In the genomic region with DNA sequence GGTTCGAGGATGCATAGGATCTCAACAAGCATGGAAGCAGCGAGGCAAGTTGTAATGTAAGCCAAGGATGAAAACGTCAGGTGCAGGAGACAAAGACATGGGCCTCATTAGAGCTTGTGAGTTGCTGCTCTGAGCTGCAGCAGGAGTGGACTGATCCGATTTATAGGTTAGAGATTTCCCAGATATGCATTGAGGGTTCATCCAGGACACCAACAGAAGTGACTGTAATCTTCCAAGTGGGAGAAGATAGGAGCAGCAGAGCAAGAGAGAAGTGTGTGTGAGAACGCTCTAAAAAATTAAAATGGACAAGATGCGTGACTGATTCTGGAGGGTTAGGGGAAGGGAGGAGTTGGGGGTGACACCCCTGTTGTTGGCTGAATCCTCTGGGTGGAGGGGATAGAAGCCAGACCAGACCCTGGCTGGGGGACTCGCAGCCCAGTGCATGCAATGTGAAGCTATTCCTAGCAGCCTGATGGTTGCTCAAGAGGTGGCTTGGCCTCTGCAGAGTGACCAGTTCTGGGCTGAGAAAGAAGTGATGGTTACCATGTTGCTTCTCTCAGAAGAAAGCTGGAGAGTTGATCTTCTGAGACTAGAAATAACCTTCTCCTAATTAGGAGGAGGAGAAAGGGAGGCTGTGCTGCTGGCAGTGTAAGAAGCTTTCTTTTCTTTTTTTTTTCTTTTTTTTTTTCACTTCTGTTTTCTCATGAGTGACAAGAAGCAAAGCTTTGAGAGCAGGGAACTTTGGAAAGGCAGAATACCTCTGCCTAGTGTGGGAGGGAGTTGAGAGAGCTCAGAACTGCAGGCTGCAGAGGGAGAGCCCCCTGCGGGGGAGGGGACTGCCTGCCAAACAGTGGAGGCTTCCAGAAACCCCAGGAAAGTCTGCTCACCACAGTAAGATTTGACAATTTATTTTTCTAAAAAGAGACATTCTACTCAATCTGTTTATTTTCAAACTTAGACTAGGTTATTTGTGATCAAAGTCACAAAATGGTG, we compare ENCODE assay signal across 10 cellular contexts.
DNase-seq lines count a peak whose midpoint lies in the region; ATAC-seq and TF ChIP-seq lines count a peak whose summit lies in the region.
"Had no signal": no experiment of that assay in that cellular context is flagged by ENCODE, and none has a peak within 500 bp of the region (broad histone marks: within the 10 kb centered on the region; RNA-seq: fewer than 3 reads in every experiment).

No MANE protein-coding gene starts in this region.

- H3K4me3 ChIP-seq in ovary: no peak overlapping the region

- H3K4me3 Mint-ChIP-seq in CD14-positive monocyte: no peak overlapping the region
- H3K4me3 Mint-ChIP-seq in activated T-helper 2 cell treated with anti-CD3 and anti-CD28 coated beads, Interferon-gamma antibody, Interleukin-2, Interleukin-4, amounts not matched to agents 10 μg/mL and 5 μg/mL and 100 μg/mL, durations not matched to agents 14 hours and 24 hours and 36 hours (ENCODE audit: low read depth): no peak overlapping the region

- no peak overlapping the region for H3K27ac ChIP-seq in ovary
- H3K27ac ChIP-seq: VCaP had no signal

- H3K4me1 ChIP-seq in ovary (ENCODE audit: insufficient read depth): no peaks in the 10 kb centered on the region

- TF ChIP-seq CTCF in CD14-positive monocyte (IDR thresholded peaks at IDR 0.05) (no peak), ovary (IDR thresholded peaks at IDR 0.05) (no peak)

- peaks cover 0 to 2% (median 2%) of the 10 kb centered on the region in 3 donors for H3K27me3 Mint-ChIP-seq in CD14-positive monocyte (ENCODE audit: low read depth in 3 of 3)
- H3K27me3 Mint-ChIP-seq in activated T-helper 2 cell treated with anti-CD3 and anti-CD28 coated beads, Interferon-gamma antibody, Interleukin-2, Interleukin-4, amounts not matched to agents 10 μg/mL and 5 μg/mL and 100 μg/mL, durations not matched to agents 14 hours and 24 hours and 36 hours (ENCODE audit: low read depth): peaks cover 4% of the 10 kb centered on the region

- TF ChIP-seq POLR2A in ovary (IDR thresholded peaks at IDR 0.05): no peak

- DNase-seq in CD14-positive monocyte (ENCODE audit: low spot score): no peak
- DNase-seq in globus pallidus (ENCODE audit: low spot score): peak; percentile 9
- no peak for DNase-seq in ovary
- no peak for DNase-seq in DMS153 treated with DMSO at 0.1 percent for 48 hours (lab: John Stamatoyannopoulos, UW; ENCODE audit: unreplicated experiment)
- no peak for DNase-seq in activated T-helper 2 cell treated with anti-CD3 and anti-CD28 coated beads, Interferon-gamma antibody, Interleukin-2, Interleukin-4, amounts not matched to agents 10 μg/mL and 5 μg/mL and 100 μg/mL, durations not matched to agents 14 hours and 24 hours and 36 hours (ENCODE audit: low spot score)
- no peak for DNase-seq in dermis blood vessel endothelial cell
- DNase-seq: effector CD4-positive, alpha-beta T cell had no signal

- no peaks in the 10 kb centered on the region for H3K27me3 ChIP-seq in ovary

- no peaks in the 10 kb centered on the region for H3K36me3 ChIP-seq in ovary

- no peak for TF ChIP-seq EP300 in ovary (IDR thresholded peaks at IDR 0.05)

- peaks cover 36% of the 10 kb centered on the region for H3K4me1 Mint-ChIP-seq in CD14-positive monocyte
- H3K4me1 Mint-ChIP-seq in activated T-helper 2 cell treated with anti-CD3 and anti-CD28 coated beads, Interferon-gamma antibody, Interleukin-2, Interleukin-4, amounts not matched to agents 10 μg/mL and 5 μg/mL and 100 μg/mL, durations not matched to agents 14 hours and 24 hours and 36 hours (ENCODE audit: low read depth): peaks cover 33% of the 10 kb centered on the region

- peaks cover 5 to 7% of the 10 kb centered on the region in 2 donors for H3K36me3 Mint-ChIP-seq in CD14-positive monocyte
- peaks cover 7% of the 10 kb centered on the region for H3K36me3 Mint-ChIP-seq in activated T-helper 2 cell treated with anti-CD3 and anti-CD28 coated beads, Interferon-gamma antibody, Interleukin-2, Interleukin-4, amounts not matched to agents 10 μg/mL and 5 μg/mL and 100 μg/mL, durations not matched to agents 14 hours and 24 hours and 36 hours (ENCODE audit: low read depth)

- peak overlapping the region in 6 of 7 donors; percentile 6 to 85 (median 70) for H3K27ac Mint-ChIP-seq in CD14-positive monocyte
- H3K27ac Mint-ChIP-seq in activated T-helper 2 cell treated with anti-CD3 and anti-CD28 coated beads, Interferon-gamma antibody, Interleukin-2, Interleukin-4, amounts not matched to agents 10 μg/mL and 5 μg/mL and 100 μg/mL, durations not matched to agents 14 hours and 24 hours and 36 hours: no peak overlapping the region

- no peaks in the 10 kb centered on the region for H3K9me3 ChIP-seq in ovary

- ATAC-seq in GM19351 (IDR thresholded peaks at IDR 0.05; ENCODE audit: unreplicated experiment): peak; percentile 79
- peak; percentile 68 for ATAC-seq in HG03565 (IDR thresholded peaks at IDR 0.05; ENCODE audit: unreplicated experiment)

- 74 to 81% (median 79%) methylated on average over 8 of the region's 8 CpGs for WGBS in ovary, 3 donors

- peaks cover 0 to 1% (median 0%) of the 10 kb centered on the region in 7 donors for H3K9me3 Mint-ChIP-seq in CD14-positive monocyte
- no peaks in the 10 kb centered on the region for H3K9me3 Mint-ChIP-seq in activated T-helper 2 cell treated with anti-CD3 and anti-CD28 coated beads, Interferon-gamma antibody, Interleukin-2, Interleukin-4, amounts not matched to agents 10 μg/mL and 5 μg/mL and 100 μg/mL, durations not matched to agents 14 hours and 24 hours and 36 hours

- intact Hi-C loops in CD14-positive monocyte (cut with micrococcal nuclease): no loop called here
- intact Hi-C loops in ovary (cut with DNase I): loop anchor here in 3 of 4 donors (2.0 to 10.0 kb wide), 4 partner anchors 121 to 993 kb away; partner anchors contain the start of gene JAG1 (in 2 of the 3)
- intact Hi-C loops in activated T-helper 2 cell treated with anti-CD3 and anti-CD28 coated beads, Interferon-gamma antibody, Interleukin-2, Interleukin-4, amounts not matched to agents 10 μg/mL and 5 μg/mL and 100 μg/mL, durations not matched to agents 14 hours and 24 hours and 36 hours (cut with micrococcal nuclease): loop anchor here (2.0 to 5.0 kb wide), 6 partner anchors 33 to 990 kb away; no protein-coding TSS in a partner anchor

Comparison
In these comparisons a context has a peak if more than half of its experiments do, and no peak if none do; other contexts are left out.
1. intact Hi-C loops: an anchor here in ovary (2.0 to 10.0 kb wide) and activated T-helper 2 cell treated with anti-CD3 and anti-CD28 coated beads, Interferon-gamma antibody, Interleukin-2, Interleukin-4, amounts not matched to agents 10 μg/mL and 5 μg/mL and 100 μg/mL, durations not matched to agents 14 hours and 24 hours and 36 hours (2.0 to 5.0 kb wide); none called in CD14-positive monocyte.